In genomic region chr2:221571391-221572179, GRCh38 we compare ENCODE assay signal across 8 cellular contexts. TPM values are rescaled to one million over a fixed set of nuclear protein-coding genes. Genes with fewer than 3 reads are reported as not detected.
DNase-seq lines count a peak whose midpoint lies in the region; ATAC-seq, FAIRE-seq and TF ChIP-seq lines count a peak whose summit lies in the region.

No MANE protein-coding gene starts in this region.

- H3K9me3 ChIP-seq in keratinocyte (ENCODE audit: control insufficient read depth, low read depth, low read length): no peaks in the 10 kb centered on the region

- no peak for TF ChIP-seq POLR2A in GM12891 (IDR thresholded peaks at IDR 0.05; ENCODE audit: low read depth, low read length)

- H3K36me3 ChIP-seq in keratinocyte (ENCODE audit: control insufficient read depth in 2 of 2, extremely low read depth in 1 of 2, insufficient read depth in 2 of 2, low read length in 2 of 2): no peaks in the 10 kb centered on the region

- dilution Hi-C loops in keratinocyte (cut with MboI; ENCODE audit: extremely low pct_ligation_motif_present, low sequenced_read_pairs): no loop called here

- peaks cover 4% of the 10 kb centered on the region for H3K79me2 ChIP-seq in keratinocyte (ENCODE audit: control insufficient read depth, insufficient read depth, low read length)

- H3K4me1 ChIP-seq in keratinocyte (ENCODE audit: control insufficient read depth, extremely low read depth, insufficient read depth, low read length): peaks cover 10% of the 10 kb centered on the region

- FAIRE-seq in keratinocyte (lab: Jason Lieb, UNC) (no peak), GM12891 (lab: Jason Lieb, UNC) (no peak)

- peak overlapping the region; percentile 50 to 78 for H3K4me3 ChIP-seq in cardiac fibroblast (replicated peaks in 1 of 2; ENCODE audit: low read depth in 2 of 2, low read length in 2 of 2)
- H3K4me3 ChIP-seq in keratinocyte (ENCODE audit: control insufficient read depth in 2 of 3, extremely low read depth in 1 of 3, insufficient read depth in 2 of 3, low read depth in 1 of 3, low read length in 3 of 3): peak overlapping the region; percentile 82 to 89 (median 87)

- H3K4me2 ChIP-seq in keratinocyte (ENCODE audit: control insufficient read depth, extremely low read depth, insufficient read depth, low read depth, low read length): peak overlapping the region; percentile 99

- H4K20me1 ChIP-seq in keratinocyte (ENCODE audit: control insufficient read depth, extremely low read depth, insufficient read depth, low read length): no peaks in the 10 kb centered on the region

- H3K9ac ChIP-seq in keratinocyte (ENCODE audit: control insufficient read depth, extremely low read depth, insufficient read depth, low read length): peak overlapping the region; percentile 74

- DNase-seq in A172 (ENCODE audit: low spot score): peak; percentile 31
- peak; percentile 7 to 42 (median 23) for DNase-seq in T-helper 1 cell
- peak; percentile 15 to 34 for DNase-seq in cardiac fibroblast (ENCODE audit: low read depth in 2 of 2)
- DNase-seq in keratinocyte (ENCODE audit: low read depth, low spot score): no peak
- peak; percentile 17 for DNase-seq in stimulated activated CD4-positive, alpha-beta T cell treated with anti-CD3 and anti-CD28 coated beads, Interleukin-1b, Interleukin-23, amount 100 ng/mL, for 48 hours
- DNase-seq in GM12891 (ENCODE audit: insufficient read length, low spot score): no peak

- H3K9me1 ChIP-seq in keratinocyte (ENCODE audit: control insufficient read depth, extremely low read depth, insufficient read depth, low read length): no peaks in the 10 kb centered on the region

- H3K27ac ChIP-seq in keratinocyte (ENCODE audit: control insufficient read depth, insufficient read depth, low read length): no peak overlapping the region

- ATAC-seq in GM18867 (IDR thresholded peaks at IDR 0.05; ENCODE audit: unreplicated experiment) (peak; percentile 13), HG03066 (IDR thresholded peaks at IDR 0.05; ENCODE audit: low read depth, unreplicated experiment) (peak; percentile 1)

- TF ChIP-seq CTCF in cardiac fibroblast (IDR thresholded peaks at IDR 0.05; ENCODE audit: low read depth, low read length) (no peak), keratinocyte (optimal IDR thresholded peaks at IDR 0.05 in 1 of 3, IDR thresholded peaks at IDR 0.05 in 1 of 3, conservative IDR thresholded peaks at IDR 0.05 in 1 of 3; ENCODE audit: extremely low read depth in 1 of 3, insufficient read depth in 2 of 3, low read length in 3 of 3) (no peak)

- H2AFZ ChIP-seq in keratinocyte (ENCODE audit: control insufficient read depth, low read length): peak overlapping the region; percentile 89

- peaks cover 10% of the 10 kb centered on the region for H3K27me3 ChIP-seq in keratinocyte (ENCODE audit: control insufficient read depth, extremely low read depth, insufficient read depth, low read length)

TF ChIP-seq in GM12891, 5 proteins besides CTCF, POLR2A, EP300 and RAD21:
- no peak for TF ChIP-seq SPI1 (IDR thresholded peaks at IDR 0.05; ENCODE audit: low read depth, low read length)
- TF ChIP-seq POU2F2 (IDR thresholded peaks at IDR 0.05; ENCODE audit: low read depth, low read length): no peak
- no peak for TF ChIP-seq POLR2AphosphoS5 (IDR thresholded peaks at IDR 0.05; ENCODE audit: low read depth, low read length)
- no peak for TF ChIP-seq TAF1 (IDR thresholded peaks at IDR 0.05; ENCODE audit: low read depth, low read length)
- no peak for TF ChIP-seq PAX5 (IDR thresholded peaks at IDR 0.05; ENCODE audit: insufficient read depth, low read length, severe bottlenecking)

RNA-seq across cellular contexts. Expression of gene EPHA4, which starts 0.5 kb away (rescaled TPM):
- total RNA-seq in A172 (2014; rRNA removed; shearing (Covaris generic)): 28.1 and 32.9 TPM in 2 replicates
- 6.5 to 20.2 TPM (median 9.0 TPM) in 3 replicates for polyA plus RNA-seq in keratinocyte
- polyA plus RNA-seq in keratinocyte (2011; ENCODE audit: low read depth): 15.0 TPM
- 1.8 and 2.6 TPM in 2 replicates for polyA plus RNA-seq in keratinocyte (2011; cell fraction: cytosol; rRNA removed)
- polyA plus RNA-seq in keratinocyte (2011; cell fraction: nucleus; rRNA removed): 21.6 and 25.2 TPM in 2 replicates
- polyA plus RNA-seq in keratinocyte (2012; ENCODE audit: low replicate concordance): 3.9 and 7.1 TPM in 2 replicates
- 14.3 to 41.4 TPM (median 24.7 TPM) in 3 replicates for polyA minus RNA-seq in keratinocyte
- polyA minus RNA-seq in keratinocyte (2011; cell fraction: cytosol; rRNA and poly(A)+ RNA removed): 5.8 TPM
- 24.0 and 44.6 TPM in 2 replicates for polyA minus RNA-seq in keratinocyte (2011; cell fraction: nucleus; rRNA and poly(A)+ RNA removed)
- 0.03 TPM for polyA plus RNA-seq in GM12891 (2012; ENCODE audit: low read depth, missing spikeins)

Comparison
In these comparisons a context has a peak if more than half of its experiments do, and no peak if none do; other contexts are left out.
1. DNase-seq: peak in A172 (single experiment), T-helper 1 cell (5 of 5), cardiac fibroblast (2 of 2) and stimulated activated CD4-positive, alpha-beta T cell treated with anti-CD3 and anti-CD28 coated beads, Interleukin-1b, Interleukin-23, amount 100 ng/mL, for 48 hours (single experiment); none in keratinocyte (single experiment) and GM12891 (single experiment).